ENCODE assay signal across 22 cellular contexts in the genomic region with DNA sequence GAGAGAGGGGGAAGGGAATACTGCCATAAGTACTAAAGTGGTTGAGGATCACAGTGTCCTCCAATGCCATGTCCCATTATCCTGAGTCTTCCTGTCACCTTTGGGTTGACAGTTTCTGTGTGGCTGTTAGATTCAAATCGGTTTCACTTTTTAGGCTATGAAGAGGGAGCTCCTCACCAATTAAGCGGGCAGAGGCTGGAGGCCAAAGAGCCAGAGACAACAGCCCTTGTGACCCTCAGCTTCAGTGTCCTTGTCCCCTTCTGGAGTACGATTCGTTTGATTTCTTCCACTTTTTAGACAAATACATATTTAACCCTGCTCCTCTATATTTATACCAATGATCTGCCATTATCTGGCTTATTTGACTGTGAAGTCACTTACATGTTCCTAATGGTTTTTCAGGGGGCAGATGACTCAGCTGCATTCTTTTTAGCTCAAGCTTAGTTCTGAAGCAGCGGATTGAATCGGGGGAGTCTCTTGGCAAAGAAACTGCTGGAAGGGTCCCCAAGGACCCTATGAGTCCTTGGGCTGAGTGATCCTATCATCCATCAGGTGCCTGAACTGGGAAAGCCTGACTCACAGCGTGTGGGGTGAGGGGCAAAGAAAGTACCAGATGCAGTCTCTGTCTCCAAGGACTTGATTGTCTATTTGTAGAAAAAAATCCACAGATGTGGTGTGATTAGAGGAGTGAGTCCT.
DNase-seq lines count a peak whose midpoint lies in the region; ATAC-seq, FAIRE-seq and TF ChIP-seq lines count a peak whose summit lies in the region.
"Had no signal": no experiment of that assay in that cellular context is flagged by ENCODE, and none has a peak within 500 bp of the region (broad histone marks: within the 10 kb centered on the region; RNA-seq: fewer than 3 reads in every experiment).

No MANE protein-coding gene starts in this region.

- H3K36me3 Mint-ChIP-seq in nephron progenitor cell (ENCODE audit: low read depth): no peaks in the 10 kb centered on the region
- H3K36me3 Mint-ChIP-seq: activated naive CD8-positive, alpha-beta T cell had no signal

- peak overlapping the region; percentile 60 for H3K4me2 ChIP-seq in BLaER1

- H3K4me1 ChIP-seq in BLaER1: peaks cover 38% of the 10 kb centered on the region

- TF ChIP-seq CTCF in fibroblast of mammary gland (conservative IDR thresholded peaks at IDR 0.05; ENCODE audit: control insufficient read depth, insufficient read depth, low read depth, low read length) (no peak), nephron progenitor cell (IDR thresholded peaks at IDR 0.05) (no peak)

- peaks cover 54% of the 10 kb centered on the region for H3K36me3 ChIP-seq in BLaER1
- H3K36me3 ChIP-seq: WERI-Rb-1 had no signal

- H3K4me1 Mint-ChIP-seq in nephron progenitor cell: peaks cover 12% of the 10 kb centered on the region

- no peaks in the 10 kb centered on the region for H3K27me3 ChIP-seq in BLaER1

- H3K9me3 Mint-ChIP-seq in nephron progenitor cell: no peaks in the 10 kb centered on the region
- H3K9me3 Mint-ChIP-seq: activated CD8-positive, alpha-beta T cell treated with anti-CD3 and anti-CD28 coated beads for 36 hours had no signal

- H4K20me1 ChIP-seq in BLaER1: no peaks in the 10 kb centered on the region

- FAIRE-seq in RCC 7860 (lab: Jason Lieb, UNC): no peak
- FAIRE-seq: bronchial epithelial cell had no signal

- H3K4me3 ChIP-seq in BLaER1: no peak overlapping the region
- H3K4me3 ChIP-seq in fibroblast of mammary gland (ENCODE audit: control insufficient read depth, low read depth, low read length): no peak overlapping the region
- H3K4me3 ChIP-seq: mucosa of descending colon, skin epidermis had no signal

- H3K9ac ChIP-seq in BLaER1: no peak overlapping the region; the same call in 1 of the 2 replicates

- H3K27me3 Mint-ChIP-seq in nephron progenitor cell (ENCODE audit: low read depth, poor library complexity): peaks cover 5% of the 10 kb centered on the region

- ATAC-seq in HG02798 (IDR thresholded peaks at IDR 0.05; ENCODE audit: poor library complexity, unreplicated experiment): no peak
- ATAC-seq: activated CD8-positive, alpha-beta T cell treated with anti-CD3 and anti-CD28 coated beads for 36 hours; left cardiac atrium; mucosa of descending colon had no signal

- H3K9me3 ChIP-seq in BLaER1: no peaks in the 10 kb centered on the region
- H3K9me3 ChIP-seq: mucosa of descending colon had no signal

- no peak overlapping the region for H3K4me3 Mint-ChIP-seq in nephron progenitor cell
- H3K4me3 Mint-ChIP-seq: activated CD8-positive, alpha-beta T cell treated with anti-CD3 and anti-CD28 coated beads for 36 hours; activated naive CD8-positive, alpha-beta T cell had no signal

- H3K27ac ChIP-seq in BLaER1: peak overlapping the region; percentile 23; the same call in 1 of the 2 replicates
- H3K27ac ChIP-seq: skin epidermis, WERI-Rb-1 had no signal

- H3K27ac Mint-ChIP-seq in nephron progenitor cell: peak overlapping the region; percentile 50
- H3K27ac Mint-ChIP-seq: activated CD8-positive, alpha-beta T cell treated with anti-CD3 and anti-CD28 coated beads for 36 hours; activated naive CD8-positive, alpha-beta T cell had no signal

- peak; percentile 76 for DNase-seq in NCI-H2171 treated with DMSO at 0.1 percent for 48 hours (lab: John Stamatoyannopoulos, UW)
- peak; percentile 93 for DNase-seq in fibroblast of mammary gland (ENCODE audit: low read depth)
- no peak for DNase-seq in nephron progenitor cell
- DNase-seq in C1 segment of cervical spinal cord (lab: John Stamatoyannopoulos, UW): no peak
- no peak for DNase-seq in RCC 7860 (ENCODE audit: low spot score)
- DNase-seq in stimulated activated CD4-positive, alpha-beta T cell treated with anti-CD3 and anti-CD28 coated beads, Interleukin-4, amount 100 ng/mL, for 24 hours: no peak
- DNase-seq: activated CD8-positive, alpha-beta T cell treated with anti-CD3 and anti-CD28 coated beads for 36 hours; activated T-cell treated with anti-CD3 and anti-CD28 coated beads, Interleukin-2, amount 50 U/mL, for 48 hours; Calu3; H7; Kasumi-1; left cardiac atrium; mucosa of descending colon; NCI-H146; NCI-H345; stimulated activated CD4-positive, alpha-beta T cell treated with anti-CD3 and anti-CD28 coated beads, Interleukin-4, amount 100 ng/mL, for 1 hour; WERI-Rb-1 had no signal

Comparison
In these comparisons a context has a peak if more than half of its experiments do, and no peak if none do; other contexts are left out.
1. DNase-seq: peak in NCI-H2171 treated with DMSO at 0.1 percent for 48 hours (single experiment) and fibroblast of mammary gland (single experiment); none in nephron progenitor cell (single experiment), C1 segment of cervical spinal cord (0 of 14), RCC 7860 (single experiment) and stimulated activated CD4-positive, alpha-beta T cell treated with anti-CD3 and anti-CD28 coated beads, Interleukin-4, amount 100 ng/mL, for 24 hours (single experiment).